In genomic region chr20:51204794-51205193, GRCh38 we compare ENCODE assay signal across 16 cellular contexts.
DNase-seq lines count a peak whose midpoint lies in the region; ATAC-seq and TF ChIP-seq lines count a peak whose summit lies in the region.
"Had no signal": no experiment of that assay in that cellular context is flagged by ENCODE, and none has a peak within 500 bp of the region (broad histone marks: within the 10 kb centered on the region; RNA-seq: fewer than 3 reads in every experiment).

No MANE protein-coding gene starts in this region.

- no peak overlapping the region for H2BK120ac ChIP-seq in trophoblast cell (ENCODE audit: insufficient read depth, low read length, poor library complexity)

- H2BK5ac ChIP-seq in trophoblast cell (ENCODE audit: low read depth, low read length, poor library complexity) = no peak overlapping the region

- no peak overlapping the region for H4K91ac ChIP-seq in trophoblast cell (ENCODE audit: low read depth, low read length)

- H3K4me1 ChIP-seq in BE2C (no peaks in the 10 kb centered on the region), prostate gland (replicated peaks) (no peaks in the 10 kb centered on the region), trophoblast cell (ENCODE audit: control insufficient read depth in 1 of 2, insufficient read depth in 2 of 2, low read length in 2 of 2) (no peaks in the 10 kb centered on the region)
- H3K4me1 ChIP-seq: BLaER1 treated with 17β-estradiol and CSF1 and Interleukin-3, amounts not matched to agents 10 nM and 100 nM had no signal

- H3K4me3 ChIP-seq in BE2C (ENCODE audit: low read depth, low read length) = no peak overlapping the region
- no peak overlapping the region for H3K4me3 ChIP-seq in prostate gland
- no peak overlapping the region for H3K4me3 ChIP-seq in trophoblast cell (ENCODE audit: low read depth, low read length)
- H3K4me3 ChIP-seq: BLaER1 treated with 17β-estradiol and CSF1 and Interleukin-3, amounts not matched to agents 10 nM and 100 nM; GM12878; GM23338 had no signal

- no peak overlapping the region for H3K27ac ChIP-seq in prostate gland
- no peak overlapping the region for H3K27ac ChIP-seq in trophoblast cell (ENCODE audit: low read depth, low read length)
- H3K27ac ChIP-seq: BLaER1 treated with 17β-estradiol and CSF1 and Interleukin-3, amounts not matched to agents 10 nM and 100 nM had no signal

- no peak for TF ChIP-seq POLR2A in prostate gland (IDR thresholded peaks at IDR 0.05)

- DNase-seq in BE2C (peak; percentile 20), RPMI7951 (ENCODE audit: low read depth) (peak; percentile 49), foreskin melanocyte (peak; percentile 44), prostate gland (ENCODE audit: low spot score) (no peak), trophoblast cell (no peak)
- DNase-seq: CD4-positive, alpha-beta T cell; CD8-positive, alpha-beta memory T cell; DMS 273 treated with DMSO at 0.1 percent for 48 hours; DMS79; EL; GDM1 had no signal

- no peaks in the 10 kb centered on the region for H3K79me2 ChIP-seq in trophoblast cell (ENCODE audit: control insufficient read depth, insufficient read depth, low read length, poor library complexity)

- no peak overlapping the region for H3K23ac ChIP-seq in trophoblast cell (ENCODE audit: low read length)

- H2AFZ ChIP-seq in trophoblast cell (ENCODE audit: insufficient read depth, low read length, poor library complexity) = no peak overlapping the region
- H2AFZ ChIP-seq: GM23338 had no signal

- no peak overlapping the region for H2BK12ac ChIP-seq in trophoblast cell (ENCODE audit: low read length)

- no peak overlapping the region for H4K12ac ChIP-seq in trophoblast cell (ENCODE audit: low read depth, low read length)

- no peak overlapping the region for H3K4ac ChIP-seq in trophoblast cell (ENCODE audit: low read depth, low read length)

- H3K4me2 ChIP-seq in trophoblast cell (ENCODE audit: low read length) = no peak overlapping the region
- H3K4me2 ChIP-seq: BLaER1 treated with 17β-estradiol and CSF1 and Interleukin-3, amounts not matched to agents 10 nM and 100 nM; GM23338 had no signal

- no peak overlapping the region for H4K8ac ChIP-seq in trophoblast cell (ENCODE audit: low read depth, low read length)

- H3K9me3 ChIP-seq in BE2C (no peaks in the 10 kb centered on the region), prostate gland (no peaks in the 10 kb centered on the region), trophoblast cell (ENCODE audit: insufficient read depth, low read depth, low read length) (no peaks in the 10 kb centered on the region)
- H3K9me3 ChIP-seq: BLaER1 treated with 17β-estradiol and CSF1 and Interleukin-3, amounts not matched to agents 10 nM and 100 nM had no signal

- WGBS in prostate gland = 33% methylated on average over 1 of the region's 1 CpG
- no CpG with 5 or more reads among the region's 1 CpG for WGBS in trophoblast cell (ENCODE audit: extremely low coverage, insufficient coverage, insufficient read length)

- no peak for TF ChIP-seq CTCF in BE2C (IDR thresholded peaks at IDR 0.05; ENCODE audit: low read depth, low read length)
- no peak for TF ChIP-seq CTCF in prostate gland (IDR thresholded peaks at IDR 0.05)

- no peak overlapping the region for H2AK5ac ChIP-seq in trophoblast cell (ENCODE audit: low read length)

- no peaks in the 10 kb centered on the region for H3K36me3 ChIP-seq in BE2C
- H3K36me3 ChIP-seq in prostate gland = no peaks in the 10 kb centered on the region
- H3K36me3 ChIP-seq in trophoblast cell (ENCODE audit: control insufficient read depth in 1 of 2, insufficient read depth in 2 of 2, low read length in 2 of 2) = no peaks in the 10 kb centered on the region
- H3K36me3 ChIP-seq: BLaER1 treated with 17β-estradiol and CSF1 and Interleukin-3, amounts not matched to agents 10 nM and 100 nM had no signal

- H3K79me1 ChIP-seq in trophoblast cell (ENCODE audit: low read length) = no peaks in the 10 kb centered on the region

- H3K27me3 ChIP-seq in BE2C = no peaks in the 10 kb centered on the region; the same call in 1 of the 2 replicates
- H3K27me3 ChIP-seq in prostate gland (replicated peaks; ENCODE audit: insufficient read depth) = no peaks in the 10 kb centered on the region
- H3K27me3 ChIP-seq in trophoblast cell (ENCODE audit: insufficient read depth, low read length) = no peaks in the 10 kb centered on the region
- H3K27me3 ChIP-seq: BLaER1 treated with 17β-estradiol and CSF1 and Interleukin-3, amounts not matched to agents 10 nM and 100 nM had no signal

- H3K18ac ChIP-seq in trophoblast cell (ENCODE audit: low read length) = no peak overlapping the region

- no peak overlapping the region for H3K14ac ChIP-seq in trophoblast cell (ENCODE audit: low read length)

- H3K9ac ChIP-seq in trophoblast cell (ENCODE audit: low read length) = no peak overlapping the region
- H3K9ac ChIP-seq: BLaER1 treated with 17β-estradiol and CSF1 and Interleukin-3, amounts not matched to agents 10 nM and 100 nM had no signal

- intact Hi-C loops in prostate gland (cut with DNase I) = no loop called here

- no peak for ATAC-seq in GM21786 (IDR thresholded peaks at IDR 0.05; ENCODE audit: unreplicated experiment)
- ATAC-seq: GM12878, GM23338, HCT116 had no signal

Comparison
In these comparisons a context has a peak if more than half of its experiments do, and no peak if none do; other contexts are left out.
1. DNase-seq: peak in BE2C (single experiment), RPMI7951 (single experiment) and foreskin melanocyte (single experiment); none in prostate gland (single experiment) and trophoblast cell (0 of 2).